8 cellular contexts compared by ENCODE assay signal in the genomic region with DNA sequence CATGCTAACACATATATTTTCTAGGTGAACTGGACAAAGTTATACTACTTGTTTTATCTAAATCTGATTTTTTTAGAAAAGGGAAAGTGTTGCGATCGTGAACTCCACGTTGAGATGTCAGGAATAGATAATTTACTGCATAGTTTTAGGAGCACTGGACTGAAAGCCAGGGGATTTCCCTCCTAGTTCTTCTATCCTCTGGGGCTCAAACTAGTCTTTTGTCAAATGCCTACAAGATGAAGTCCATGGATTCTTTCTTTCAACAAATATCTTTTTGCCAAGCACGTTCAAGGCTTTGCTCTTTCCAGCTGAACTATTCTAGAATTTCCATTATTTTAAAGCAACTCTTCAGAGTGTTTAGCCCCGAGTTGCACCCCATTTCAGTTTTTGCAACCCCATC. TPM values are rescaled to one million over a fixed set of nuclear protein-coding genes. Genes with fewer than 3 reads are reported as not detected.
DNase-seq lines count a peak whose midpoint lies in the region; ATAC-seq and TF ChIP-seq lines count a peak whose summit lies in the region.

No MANE protein-coding gene starts in this region.

- H3K4me3 ChIP-seq in BLaER1 treated with 17β-estradiol and CSF1 and Interleukin-3, amounts not matched to agents 10 nM and 100 nM: peak overlapping the region; percentile 84 to 97 (median 88)
- H3K4me3 ChIP-seq in mammary epithelial cell (replicated peaks in 1 of 3; ENCODE audit: insufficient read depth in 1 of 3, low read depth in 2 of 3, low read length in 3 of 3) (peak overlapping the region; percentile 83 to 92 (median 91)), muscle layer of colon (ENCODE audit: low read depth in 1 of 2, low read length in 2 of 2) (peak overlapping the region; percentile 90 to 96)

- peaks cover 0 to 16% (median 5%) of the 10 kb centered on the region in 11 experiments; a peak in 9 of 22 replicates for H3K36me3 ChIP-seq in BLaER1 treated with 17β-estradiol and CSF1 and Interleukin-3, amounts not matched to agents 10 nM and 100 nM
- H3K36me3 ChIP-seq in mammary epithelial cell (ENCODE audit: insufficient read depth, low read length) (no peaks in the 10 kb centered on the region), muscle layer of colon (ENCODE audit: insufficient read depth, low read length) (no peaks in the 10 kb centered on the region)

- H3K9me3 ChIP-seq in BLaER1 treated with 17β-estradiol and CSF1 and Interleukin-3, amounts not matched to agents 10 nM and 100 nM (replicated peaks in 1 of 11): peaks cover 0 to 12% (median 0%) of the 10 kb centered on the region in 11 experiments; a peak in 4 of 22 replicates
- no peaks in the 10 kb centered on the region for H3K9me3 ChIP-seq in mammary epithelial cell (replicated peaks; ENCODE audit: insufficient read depth, low read length)
- no peaks in the 10 kb centered on the region for H3K9me3 ChIP-seq in muscle layer of colon (ENCODE audit: low read length)

- dilution Hi-C loops in mammary epithelial cell (cut with HindIII; ENCODE audit: low sequenced_read_pairs): no loop called here

- BruUV-seq in mammary epithelial cell (replicated peaks; lab: Mats Ljungman, UMichigan): TSS peak; percentile 76

- H3K4me2 ChIP-seq in BLaER1 treated with 17β-estradiol and CSF1 and Interleukin-3, amounts not matched to agents 10 nM and 100 nM: peak overlapping the region; percentile 72 to 93 (median 87)
- H3K4me2 ChIP-seq in mammary epithelial cell (ENCODE audit: insufficient read depth, low read depth, low read length): peak overlapping the region; percentile 88

- CTCF ChIA-PET in mammary epithelial cell (lab: Charles Lee; ENCODE audit: low non-redundant PET): no interaction called here

- WGBS in mammary epithelial cell (ENCODE audit: low coverage, missing lambda C conversion rate): 10% methylated on average over 5 of the region's 5 CpGs

- H3K79me2 ChIP-seq in mammary epithelial cell (ENCODE audit: insufficient read depth, low read length): peaks cover 40% of the 10 kb centered on the region

- TF ChIP-seq CTCF in mammary epithelial cell (conservative IDR thresholded peaks at IDR 0.05 in 1 of 2, IDR thresholded peaks at IDR 0.05 in 1 of 2; ENCODE audit: extremely low read depth in 1 of 2, insufficient read depth in 1 of 2, low read depth in 1 of 2, low read length in 2 of 2): no peak

- peak overlapping the region; percentile 99 for H2AFZ ChIP-seq in mammary epithelial cell (ENCODE audit: low read depth, low read length)

- H3K27me3 ChIP-seq in BLaER1 treated with 17β-estradiol and CSF1 and Interleukin-3, amounts not matched to agents 10 nM and 100 nM: no peaks in the 10 kb centered on the region
- H3K27me3 ChIP-seq in mammary epithelial cell (ENCODE audit: insufficient read depth, low read length) (no peaks in the 10 kb centered on the region), muscle layer of colon (ENCODE audit: control insufficient read depth in 1 of 2, insufficient read depth in 2 of 2, low read length in 2 of 2) (no peaks in the 10 kb centered on the region)

- ATAC-seq in HG03432 (IDR thresholded peaks at IDR 0.05; ENCODE audit: unreplicated experiment) (peak; percentile 6), GM21717 (IDR thresholded peaks at IDR 0.05; ENCODE audit: unreplicated experiment) (no peak)

- H4K20me1 ChIP-seq in BLaER1 treated with 17β-estradiol and CSF1 and Interleukin-3, amounts not matched to agents 10 nM and 100 nM: peaks cover 0 to 27% (median 0%) of the 10 kb centered on the region in 11 experiments; a peak in 3 of 22 replicates
- no peaks in the 10 kb centered on the region for H4K20me1 ChIP-seq in mammary epithelial cell (ENCODE audit: insufficient read depth, low read length)

- H3K4me1 ChIP-seq in BLaER1 treated with 17β-estradiol and CSF1 and Interleukin-3, amounts not matched to agents 10 nM and 100 nM: peaks cover 23 to 35% (median 27%) of the 10 kb centered on the region in 10 experiments
- H3K4me1 ChIP-seq in mammary epithelial cell (ENCODE audit: insufficient read depth, low read length) (peaks cover 16% of the 10 kb centered on the region), muscle layer of colon (ENCODE audit: insufficient read depth, low read length) (peaks cover 28% of the 10 kb centered on the region)

- DNase-seq in mammary epithelial cell: no peak
- no peak for DNase-seq in amniotic stem cell (lab: John Stamatoyannopoulos, UW)
- DNase-seq in stimulated activated CD4-positive, alpha-beta T cell treated with anti-CD3 and anti-CD28 coated beads, Interleukin-2, amount 100 ng/mL, for 48 hours: no peak
- no peak for DNase-seq in activated CD8-positive, alpha-beta memory T cell treated with anti-CD3 and anti-CD28 coated beads, Interleukin-2, amount 50 U/mL, for 48 hours

- H3K27ac ChIP-seq in BLaER1 treated with 17β-estradiol and CSF1 and Interleukin-3, amounts not matched to agents 10 nM and 100 nM: peak overlapping the region in 10 of 11 experiments; percentile 69 to 87 (median 77); a peak in 13 of 22 replicates
- H3K27ac ChIP-seq in mammary epithelial cell (ENCODE audit: insufficient read depth, low read depth, low read length) (no peak overlapping the region), muscle layer of colon (ENCODE audit: low read depth, low read length) (peak overlapping the region; percentile 95)

- in situ Hi-C loops in mammary epithelial cell (cut with MboI; ENCODE audit: low sequenced_read_pairs in 2 of 2): loop anchor here in 1 of 2 donors (10.0 kb wide), 1 partner anchor 174 kb away; no protein-coding TSS in a partner anchor

- intact Hi-C loops in mammary epithelial cell (cut with micrococcal nuclease): loop anchor here (1.0 to 2.0 kb wide), 2 partner anchors 96 to 144 kb away; no protein-coding TSS in a partner anchor

- peak overlapping the region; percentile 78 to 87 (median 83); a peak in 21 of 22 replicates for H3K9ac ChIP-seq in BLaER1 treated with 17β-estradiol and CSF1 and Interleukin-3, amounts not matched to agents 10 nM and 100 nM
- H3K9ac ChIP-seq in mammary epithelial cell (ENCODE audit: insufficient read depth, low read length) (peak overlapping the region; percentile 38), muscle layer of colon (ENCODE audit: low read length) (peak overlapping the region; percentile 58)

RNA-seq across cellular contexts. Expression of gene HPS3, which starts 0.6 kb away (rescaled TPM):
- 10 to 100 TPM; 11.9 to 21.2 TPM for total RNA-seq in mammary epithelial cell
- 11.0 TPM for polyA plus RNA-seq in mammary epithelial cell
- polyA minus RNA-seq in mammary epithelial cell: 15.5 TPM

RNA-seq across cellular contexts. Expression of gene HLTF, which starts 42.5 kb away (rescaled TPM):
- 10 to 100 TPM; 23.3 to 25.5 TPM for total RNA-seq in mammary epithelial cell
- polyA plus RNA-seq in mammary epithelial cell: 5.8 TPM
- polyA minus RNA-seq in mammary epithelial cell: 4.8 TPM
